2 cellular contexts compared by ENCODE assay signal in the genomic region with DNA sequence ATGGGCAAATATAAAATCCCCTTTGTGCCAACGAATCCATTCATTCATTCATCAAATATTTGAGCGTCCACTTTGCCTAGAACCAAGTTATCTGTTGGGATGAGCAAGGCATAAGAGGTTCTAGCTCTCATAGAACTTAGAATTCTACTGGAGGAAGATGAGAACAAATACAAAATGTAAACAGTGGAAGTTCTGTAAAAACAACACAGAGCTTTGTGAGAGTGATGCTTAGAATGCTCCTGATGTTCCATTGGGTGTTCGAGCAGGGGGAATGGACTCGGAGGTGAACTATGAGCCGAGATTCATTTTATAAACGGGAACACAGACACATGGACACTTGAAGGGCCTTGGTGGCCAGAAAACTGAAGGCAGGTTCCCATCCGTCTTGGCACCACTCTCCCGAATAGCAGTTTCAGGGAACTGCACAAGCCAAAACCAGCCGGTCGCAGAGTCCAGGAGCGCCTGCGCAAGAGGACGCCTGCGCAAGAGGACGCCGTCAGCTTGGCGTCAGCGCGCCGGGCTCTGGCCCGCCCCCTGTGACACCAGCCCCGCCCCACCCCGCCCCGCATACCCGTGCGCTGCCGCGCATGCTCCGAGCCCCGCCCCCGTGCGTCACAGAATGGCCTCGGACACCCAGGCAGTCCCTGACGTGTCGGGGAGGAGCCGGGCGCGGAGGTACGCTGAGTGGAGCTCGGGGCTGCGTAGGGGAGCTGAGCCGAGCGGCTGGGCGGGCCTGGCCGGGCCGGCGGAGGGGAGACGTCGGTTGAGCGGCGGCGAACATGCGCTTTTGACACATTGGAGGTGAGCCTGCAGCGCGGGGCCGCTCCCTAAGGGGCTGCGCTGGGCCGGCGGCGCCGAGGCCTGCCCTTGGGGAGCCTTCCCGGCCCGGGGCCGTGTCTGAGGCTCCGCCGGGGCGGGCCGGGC.
TF ChIP-seq lines count a peak whose summit lies in the region.

A gene with protein sequence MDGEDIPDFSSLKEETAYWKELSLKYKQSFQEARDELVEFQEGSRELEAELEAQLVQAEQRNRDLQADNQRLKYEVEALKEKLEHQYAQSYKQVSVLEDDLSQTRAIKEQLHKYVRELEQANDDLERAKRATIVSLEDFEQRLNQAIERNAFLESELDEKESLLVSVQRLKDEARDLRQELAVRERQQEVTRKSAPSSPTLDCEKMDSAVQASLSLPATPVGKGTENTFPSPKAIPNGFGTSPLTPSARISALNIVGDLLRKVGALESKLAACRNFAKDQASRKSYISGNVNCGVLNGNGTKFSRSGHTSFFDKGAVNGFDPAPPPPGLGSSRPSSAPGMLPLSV (plus strand): TSS at position 640 of the 924 bp plus-strand sequence. CDS start 8,388 bp downstream, outside the sequence.

TF ChIP-seq in IMR-90, 13 proteins besides CTCF, POLR2A, EP300 and RAD21:
- TF ChIP-seq SMC3 (IDR thresholded peaks at IDR 0.05; ENCODE audit: low read depth, low read length) (no peak), CHD1 (IDR thresholded peaks at IDR 0.05; ENCODE audit: low read depth, low read length) (no peak; the same call in 1 of the 2 replicates), NFE2L2 (IDR thresholded peaks at IDR 0.05; ENCODE audit: low read depth, low read length) (no peak), FOS (IDR thresholded peaks at IDR 0.05; ENCODE audit: low read depth, low read length) (no peak), RCOR1 (IDR thresholded peaks at IDR 0.05; ENCODE audit: insufficient replicate concordance, low read length) (no peak), RFX5 (IDR thresholded peaks at IDR 0.05; ENCODE audit: low read depth, low read length) (no peak), MAZ (IDR thresholded peaks at IDR 0.05; ENCODE audit: borderline replicate concordance, low read depth, low read length) (peak; percentile 80; the same call in 1 of the 2 replicates), CEBPB (IDR thresholded peaks at IDR 0.05; ENCODE audit: low read depth, low read length) (peak; percentile 68), BHLHE40 (IDR thresholded peaks at IDR 0.05; ENCODE audit: low read depth, low read length) (no peak), MXI1 (IDR thresholded peaks at IDR 0.05; ENCODE audit: borderline replicate concordance, low read depth, low read length) (peak; percentile 91; the same call in 1 of the 2 replicates), MAFK (IDR thresholded peaks at IDR 0.05; ENCODE audit: low read depth, low read length) (no peak)
- TF ChIP-seq, protein P1, sequence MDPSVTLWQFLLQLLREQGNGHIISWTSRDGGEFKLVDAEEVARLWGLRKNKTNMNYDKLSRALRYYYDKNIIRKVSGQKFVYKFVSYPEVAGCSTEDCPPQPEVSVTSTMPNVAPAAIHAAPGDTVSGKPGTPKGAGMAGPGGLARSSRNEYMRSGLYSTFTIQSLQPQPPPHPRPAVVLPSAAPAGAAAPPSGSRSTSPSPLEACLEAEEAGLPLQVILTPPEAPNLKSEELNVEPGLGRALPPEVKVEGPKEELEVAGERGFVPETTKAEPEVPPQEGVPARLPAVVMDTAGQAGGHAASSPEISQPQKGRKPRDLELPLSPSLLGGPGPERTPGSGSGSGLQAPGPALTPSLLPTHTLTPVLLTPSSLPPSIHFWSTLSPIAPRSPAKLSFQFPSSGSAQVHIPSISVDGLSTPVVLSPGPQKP (IDR thresholded peaks at IDR 0.05; ENCODE audit: borderline replicate concordance, low read depth, low read length): no peak
- TF ChIP-seq, protein P2, sequence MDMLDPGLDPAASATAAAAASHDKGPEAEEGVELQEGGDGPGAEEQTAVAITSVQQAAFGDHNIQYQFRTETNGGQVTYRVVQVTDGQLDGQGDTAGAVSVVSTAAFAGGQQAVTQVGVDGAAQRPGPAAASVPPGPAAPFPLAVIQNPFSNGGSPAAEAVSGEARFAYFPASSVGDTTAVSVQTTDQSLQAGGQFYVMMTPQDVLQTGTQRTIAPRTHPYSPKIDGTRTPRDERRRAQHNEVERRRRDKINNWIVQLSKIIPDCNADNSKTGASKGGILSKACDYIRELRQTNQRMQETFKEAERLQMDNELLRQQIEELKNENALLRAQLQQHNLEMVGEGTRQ (IDR thresholded peaks at IDR 0.05; ENCODE audit: low read depth, low read length): peak; percentile 24; the same call in 1 of the 2 replicates

TF ChIP-seq in endothelial cell of umbilical vein, 7 proteins besides CTCF, POLR2A, EP300 and RAD21:
- TF ChIP-seq FOS (IDR thresholded peaks at IDR 0.05; ENCODE audit: borderline replicate concordance, insufficient read depth, low read length) (no peak), MYC (IDR thresholded peaks at IDR 0.05; ENCODE audit: low read depth, low read length) (no peak), JUN (IDR thresholded peaks at IDR 0.05; ENCODE audit: borderline replicate concordance, insufficient read depth, insufficient read length, low read depth) (no peak), POLR2AphosphoS5 (IDR thresholded peaks at IDR 0.05; ENCODE audit: insufficient read depth, low read depth, low read length) (peak; percentile 93)
